In genomic region chr5:143796753-143797152, GRCh38 we compare ENCODE assay signal across 1 cellular context.
TF ChIP-seq lines count a peak whose summit lies in the region.

No MANE protein-coding gene starts in this region.

TF ChIP-seq in WTC11, 78 proteins besides CTCF, POLR2A, EP300 and RAD21 (continued from another document):
- TF ChIP-seq AFF4 (CRISPR knock-in tag; IDR thresholded peaks at IDR 0.05; ENCODE audit: borderline replicate concordance) (no peak), ZNF532 (CRISPR knock-in tag; IDR thresholded peaks at IDR 0.05; ENCODE audit: borderline replicate concordance) (no peak), ZSCAN18 (CRISPR knock-in tag; IDR thresholded peaks at IDR 0.05) (no peak), CREM (CRISPR knock-in tag; IDR thresholded peaks at IDR 0.05) (no peak), GABPB1 (CRISPR knock-in tag; IDR thresholded peaks at IDR 0.05) (no peak), ARID4B (CRISPR knock-in tag; IDR thresholded peaks at IDR 0.05; ENCODE audit: borderline replicate concordance) (no peak), PREB (CRISPR knock-in tag; IDR thresholded peaks at IDR 0.05; ENCODE audit: borderline replicate concordance) (no peak), ZNF512 (CRISPR knock-in tag; IDR thresholded peaks at IDR 0.05; ENCODE audit: borderline replicate concordance) (no peak), NFYB (CRISPR knock-in tag; conservative IDR thresholded peaks at IDR 0.05; ENCODE audit: low read depth) (no peak), TEAD4 (CRISPR knock-in tag; IDR thresholded peaks at IDR 0.05) (no peak)
